ENCODE assay signal across 8 cellular contexts in the genomic region with DNA sequence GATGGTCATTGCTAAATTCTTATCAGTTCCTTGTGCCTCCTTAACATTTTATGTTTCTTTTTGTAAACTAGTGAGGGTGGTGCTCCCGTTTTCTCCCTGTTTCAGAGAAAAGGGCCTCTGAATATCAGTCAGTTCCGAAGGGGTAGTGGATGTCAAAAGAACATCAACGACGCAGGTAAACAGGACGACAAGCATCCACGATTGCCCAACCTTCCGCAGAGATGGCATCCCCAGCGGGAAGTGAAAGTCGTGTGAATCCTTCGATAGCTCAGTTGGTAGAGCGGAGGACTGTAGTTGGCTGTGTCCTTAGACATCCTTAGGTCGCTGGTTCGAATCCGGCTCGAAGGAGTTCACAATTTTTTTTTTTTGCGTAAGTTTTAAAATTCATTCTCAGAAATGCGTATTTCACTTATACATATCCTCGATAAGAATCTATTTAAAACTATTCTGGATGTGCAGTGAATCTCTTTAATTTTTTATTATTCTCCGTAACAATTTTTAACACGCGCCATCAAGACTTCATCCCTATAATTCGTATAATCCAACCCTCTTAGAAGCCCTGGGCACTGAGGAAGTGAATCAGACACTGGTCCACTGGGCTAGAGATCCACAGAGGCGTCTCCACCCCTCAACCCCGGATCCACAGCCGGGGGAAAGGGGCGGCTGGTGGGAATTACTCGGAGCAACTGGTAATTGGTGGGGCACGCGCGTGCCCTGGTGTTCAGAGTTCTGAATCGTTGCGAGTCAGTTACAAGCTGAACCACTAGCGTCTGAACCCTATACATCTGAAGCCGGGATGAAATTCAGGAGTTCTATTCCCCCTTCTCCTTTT. TPM values are rescaled to one million over a fixed set of nuclear protein-coding genes. Genes with fewer than 3 reads are reported as not detected.
DNase-seq lines count a peak whose midpoint lies in the region; ATAC-seq, FAIRE-seq and TF ChIP-seq lines count a peak whose summit lies in the region.

No MANE protein-coding gene starts in this region.

- CTCF ChIA-PET in H1 (lab: Charles Lee; ENCODE audit: partially characterized antibody): interaction anchor here (0.5 to 2.1 kb wide), 12 partner anchors 14 to 970 kb away, joined by 3 to 5 read pairs (median 3); partner anchors contain the start of gene HMGN4

- H3K36me3 ChIP-seq in H1 (ENCODE audit: control insufficient read depth in 2 of 4, insufficient read depth in 4 of 4, low read length in 3 of 4) (no peaks in the 10 kb centered on the region), mesendoderm (ENCODE audit: control insufficient read depth, insufficient read depth, low read length) (no peaks in the 10 kb centered on the region)

- no peak overlapping the region for H4K8ac ChIP-seq in H1 (ENCODE audit: extremely low read depth, insufficient read depth, low read length)
- H4K8ac ChIP-seq in mesendoderm (ENCODE audit: low read depth, low read length): no peak overlapping the region

- TF ChIP-seq POLR2A in H1 (IDR thresholded peaks at IDR 0.05; ENCODE audit: control extremely low read depth in 1 of 2, low read depth in 2 of 2, low read length in 2 of 2): no peak

- H2AK5ac ChIP-seq in H1 (ENCODE audit: low read depth, low read length): no peak overlapping the region
- no peak overlapping the region for H2AK5ac ChIP-seq in mesendoderm (ENCODE audit: low read length)

- H4K5ac ChIP-seq in H1 (ENCODE audit: insufficient read length, low read depth, low read length) (no peak overlapping the region), mesendoderm (ENCODE audit: low read length) (no peak overlapping the region)

- TF ChIP-seq RAD21 in H1 (IDR thresholded peaks at IDR 0.05 in 1 of 2, conservative IDR thresholded peaks at IDR 0.05 in 1 of 2; ENCODE audit: low read depth in 2 of 2, low read length in 2 of 2): peak; percentile 37 to 49

- no peak overlapping the region for H2BK5ac ChIP-seq in H1 (ENCODE audit: low read depth, low read length)
- no peak overlapping the region for H2BK5ac ChIP-seq in mesendoderm (ENCODE audit: low read length)

- H4K20me1 ChIP-seq in H1 (replicated peaks in 1 of 2; ENCODE audit: control insufficient read depth in 1 of 2, insufficient read depth in 2 of 2, low read length in 2 of 2): no peaks in the 10 kb centered on the region

- H3K79me2 ChIP-seq in H1 (ENCODE audit: control insufficient read depth in 1 of 2, insufficient read depth in 2 of 2, low read length in 2 of 2) (no peaks in the 10 kb centered on the region), mesendoderm (ENCODE audit: control insufficient read depth, insufficient read depth, low read length) (no peaks in the 10 kb centered on the region)

- DNase-seq in C1 segment of cervical spinal cord (lab: John Stamatoyannopoulos, UW): peak; percentile 27 to 93 (median 85)
- peak; percentile 84 for DNase-seq in HT1080 (ENCODE audit: low read depth)
- peak; percentile 81 for DNase-seq in NK-92 treated with Interleukin-12 subunit alpha and Interleukin-12 subunit beta, amount 100 ng/mL, for 24 hours (lab: John Stamatoyannopoulos, UW)
- DNase-seq in activated CD8-positive, alpha-beta memory T cell treated with anti-CD3 and anti-CD28 coated beads for 24 hours: peak; percentile 100
- DNase-seq in H1 (ENCODE audit: low read depth in 1 of 2, low spot score in 2 of 2): peak; percentile 91 to 99
- DNase-seq in mesendoderm: peak; percentile 94
- DNase-seq in stimulated activated CD8-positive, alpha-beta memory T cell treated with anti-CD3 and anti-CD28 coated beads, Interleukin-15, amount 100 ng/mL, for 1 hour (ENCODE audit: low read depth): peak; percentile 100

- H3K56ac ChIP-seq in H1 (replicated peaks; ENCODE audit: insufficient read length, low read depth, low read length) (no peak overlapping the region), mesendoderm (ENCODE audit: low read length) (peak overlapping the region; percentile 63)

- TF ChIP-seq CTCF in H1 (IDR thresholded peaks at IDR 0.05; ENCODE audit: control extremely low read depth in 1 of 3, insufficient read depth in 1 of 3, low read depth in 1 of 3, low read length in 3 of 3): peak in 2 of 3 experiments; percentile 17 to 21; a peak in 3 of 4 replicates

- no peaks in the 10 kb centered on the region for H3K79me1 ChIP-seq in H1 (ENCODE audit: low read depth, low read length)
- no peaks in the 10 kb centered on the region for H3K79me1 ChIP-seq in mesendoderm (ENCODE audit: low read length)

- H3K23me2 ChIP-seq in H1 (ENCODE audit: low read depth, low read length): no peaks in the 10 kb centered on the region

- peak; percentile 60 for ATAC-seq in GM19463 (IDR thresholded peaks at IDR 0.05; ENCODE audit: unreplicated experiment)

- H2BK20ac ChIP-seq in H1 (ENCODE audit: low read length): no peak overlapping the region

- no peak overlapping the region for H3K4ac ChIP-seq in H1 (replicated peaks; ENCODE audit: insufficient read length, low read depth, low read length)
- H3K4ac ChIP-seq in mesendoderm (ENCODE audit: low read depth, low read length): no peak overlapping the region

- H3K4me3 ChIP-seq in H1 (ENCODE audit: extremely low read depth in 1 of 4, insufficient read depth in 2 of 4, low read depth in 3 of 4, low read length in 4 of 4) (peak overlapping the region; percentile 53 to 98 (median 84)), mesendoderm (ENCODE audit: low read length) (peak overlapping the region; percentile 74)

- no peak overlapping the region for H3K14ac ChIP-seq in H1 (ENCODE audit: insufficient read length)

- H3K4me2 ChIP-seq in H1 (ENCODE audit: insufficient read depth in 1 of 2, low read depth in 2 of 2, low read length in 2 of 2) (peak overlapping the region; percentile 20 to 75), mesendoderm (ENCODE audit: low read length) (peak overlapping the region; percentile 55)

- H3K27me3 ChIP-seq in H1 (replicated peaks in 1 of 4; ENCODE audit: control insufficient read depth in 3 of 4, extremely low read depth in 1 of 4, insufficient read depth in 3 of 4, low read length in 3 of 4) (no peaks in the 10 kb centered on the region), mesendoderm (ENCODE audit: insufficient read depth, low read length, poor library complexity) (no peaks in the 10 kb centered on the region)

- POLR2A ChIA-PET in H1 (lab: Charles Lee; ENCODE audit: partially characterized antibody): interaction anchor here (0.8 to 1.5 kb wide), 5 partner anchors 13 to 284 kb away, joined by 3 to 7 read pairs (median 4); a partner anchor contains a TSS

- H2AFZ ChIP-seq in H1 (ENCODE audit: low read length): peak overlapping the region; percentile 85; the same call in 1 of the 2 replicates

- no peak overlapping the region for H4K91ac ChIP-seq in H1 (replicated peaks; ENCODE audit: insufficient read length, low read length)

- no peaks in the 10 kb centered on the region for H3K4me1 ChIP-seq in H1 (replicated peaks in 1 of 4; ENCODE audit: control insufficient read depth in 3 of 4, insufficient read depth in 4 of 4, low read length in 3 of 4)
- H3K4me1 ChIP-seq in mesendoderm (ENCODE audit: control insufficient read depth, low read depth, low read length): no peaks in the 10 kb centered on the region

- H2BK12ac ChIP-seq in H1 (ENCODE audit: low read depth, low read length): no peak overlapping the region

- peak; percentile 95 for FAIRE-seq in H1 (lab: Jason Lieb, UNC)

- TF ChIP-seq EP300 in H1 (IDR thresholded peaks at IDR 0.05; ENCODE audit: borderline replicate concordance in 1 of 2, low read depth in 2 of 2, low read length in 2 of 2): no peak

- H3K18ac ChIP-seq in H1 (ENCODE audit: extremely low read depth, low read length) (no peak overlapping the region; the same call in 1 of the 2 replicates), mesendoderm (ENCODE audit: low read length) (no peak overlapping the region)

- H2BK120ac ChIP-seq in H1 (replicated peaks; ENCODE audit: low read depth, low read length) (no peak overlapping the region), mesendoderm (ENCODE audit: low read depth, low read length) (no peak overlapping the region)

- H3K27ac ChIP-seq in H1 (ENCODE audit: low read depth, low read length): no peak overlapping the region
- H3K27ac ChIP-seq in mesendoderm (ENCODE audit: low read depth, low read length): no peak overlapping the region

- no peaks in the 10 kb centered on the region for H3K9me3 ChIP-seq in H1 (ENCODE audit: insufficient read depth in 2 of 2, low read depth in 1 of 2, low read length in 1 of 2)

- no peak overlapping the region for H3K23ac ChIP-seq in H1 (ENCODE audit: insufficient read length)
- no peak overlapping the region for H3K23ac ChIP-seq in mesendoderm (ENCODE audit: low read length)

- H2BK15ac ChIP-seq in H1 (ENCODE audit: low read length) (no peak overlapping the region), mesendoderm (replicated peaks; ENCODE audit: low read depth) (no peak overlapping the region)

- 3% methylated on average over 34 of the region's 34 CpGs; no CpG with 5 or more reads in 1 of the 2 experiments for WGBS in H1 (ENCODE audit: extremely low coverage in 1 of 2, insufficient coverage in 1 of 2, insufficient read length in 1 of 2, insufficient replicate concordance in 2 of 2, low coverage in 1 of 2, low lambda C conversion rate in 2 of 2, missing lambda C conversion rate in 1 of 2), 2 experiments
- WGBS in mesendoderm (ENCODE audit: extremely low coverage, insufficient coverage, low lambda C conversion rate): no CpG with 5 or more reads among the region's 34 CpGs

- peak overlapping the region in 1 of 4 experiments; percentile 37; a peak in 1 of 7 replicates for H3K9ac ChIP-seq in H1 (replicated peaks in 1 of 4; ENCODE audit: extremely low read depth in 1 of 4, low read depth in 3 of 4, low read length in 3 of 4)
- peak overlapping the region; percentile 62 for H3K9ac ChIP-seq in mesendoderm (ENCODE audit: low read length)

RNA-seq across cellular contexts. Expression of gene ABT1, which starts 27.9 kb away (rescaled TPM):
- total RNA-seq in HT1080 (2014; rRNA removed; shearing (Covaris generic)): 25.4 and 28.9 TPM in 2 replicates
- polyA plus RNA-seq in HT1080 (2015; cell fraction: cytosol; rRNA removed): 16.8 and 20.0 TPM in 2 replicates
- polyA plus RNA-seq in HT1080 (2015; cell fraction: nucleus; rRNA removed): 11.9 and 14.2 TPM in 2 replicates
- total RNA-seq in H1 (2021; fragmentation: NEBNext Ultra II Directional; extraction: Animal tissue kit (Norgen Biotek cat#: 25700)): 20.5 and 20.6 TPM in 2 replicates
- polyA plus RNA-seq in H1 (2011; rRNA removed): 28.4 and 30.7 TPM in 2 replicates
- polyA plus RNA-seq in H1 (2011; cell fraction: cytosol; rRNA removed): 26.5 TPM
- polyA plus RNA-seq in H1 (2011; cell fraction: nucleus; rRNA removed): 17.6 TPM
- polyA plus RNA-seq in H1 (2012, experiment 1 of 2): 15.1 to 19.6 TPM (median 18.5 TPM) in 4 replicates
- polyA plus RNA-seq in H1 (2012, experiment 2 of 2): 19.3 TPM
- 16.1 TPM for polyA plus RNA-seq in H1 (2013, experiment 1 of 2)
- polyA plus RNA-seq in H1 (2013, experiment 2 of 2): 16.3 TPM
- 10.8 and 10.9 TPM in 2 replicates for polyA minus RNA-seq in H1 (2011; rRNA and poly(A)+ RNA removed)
- 10.6 TPM for polyA minus RNA-seq in H1 (2011; cell fraction: cytosol; rRNA and poly(A)+ RNA removed)
- 12.5 TPM for polyA minus RNA-seq in H1 (2011; cell fraction: nucleus; rRNA and poly(A)+ RNA removed)
- polyA plus RNA-seq in mesendoderm (2013, experiment 1 of 2): 24.5 TPM
- 24.8 TPM for polyA plus RNA-seq in mesendoderm (2013, experiment 2 of 2)

RNA-seq across cellular contexts. Expression of gene HMGN4, which starts 30.7 kb away (rescaled TPM):
- total RNA-seq in HT1080 (2014; rRNA removed; shearing (Covaris generic)): 74.0 and 75.1 TPM in 2 replicates
- 102 and 114 TPM in 2 replicates for polyA plus RNA-seq in HT1080 (2015; cell fraction: cytosol; rRNA removed)
- 58.2 and 64.5 TPM in 2 replicates for polyA plus RNA-seq in HT1080 (2015; cell fraction: nucleus; rRNA removed)
- total RNA-seq in H1 (2021; fragmentation: NEBNext Ultra II Directional; extraction: Animal tissue kit (Norgen Biotek cat#: 25700)): 61.9 and 66.4 TPM in 2 replicates
- polyA plus RNA-seq in H1 (2011; rRNA removed): 18.3 and 23.4 TPM in 2 replicates
- 36.0 TPM for polyA plus RNA-seq in H1 (2011; cell fraction: cytosol; rRNA removed)
- 10.5 TPM for polyA plus RNA-seq in H1 (2011; cell fraction: nucleus; rRNA removed)
- polyA plus RNA-seq in H1 (2012, experiment 1 of 2): 47.5 to 70.6 TPM (median 56.2 TPM) in 4 replicates
- 12.3 TPM for polyA plus RNA-seq in H1 (2012, experiment 2 of 2)
- 31.2 TPM for polyA plus RNA-seq in H1 (2013, experiment 1 of 2)
- polyA plus RNA-seq in H1 (2013, experiment 2 of 2): 33.0 TPM
- polyA minus RNA-seq in H1 (2011; rRNA and poly(A)+ RNA removed): 26.4 and 39.0 TPM in 2 replicates
- 23.9 TPM for polyA minus RNA-seq in H1 (2011; cell fraction: cytosol; rRNA and poly(A)+ RNA removed)
- 10.3 TPM for polyA minus RNA-seq in H1 (2011; cell fraction: nucleus; rRNA and poly(A)+ RNA removed)
- polyA plus RNA-seq in mesendoderm (2013, experiment 1 of 2): 28.8 TPM
- 30.9 TPM for polyA plus RNA-seq in mesendoderm (2013, experiment 2 of 2)
